ENCODE assay signal across 5 cellular contexts in the genomic region with DNA sequence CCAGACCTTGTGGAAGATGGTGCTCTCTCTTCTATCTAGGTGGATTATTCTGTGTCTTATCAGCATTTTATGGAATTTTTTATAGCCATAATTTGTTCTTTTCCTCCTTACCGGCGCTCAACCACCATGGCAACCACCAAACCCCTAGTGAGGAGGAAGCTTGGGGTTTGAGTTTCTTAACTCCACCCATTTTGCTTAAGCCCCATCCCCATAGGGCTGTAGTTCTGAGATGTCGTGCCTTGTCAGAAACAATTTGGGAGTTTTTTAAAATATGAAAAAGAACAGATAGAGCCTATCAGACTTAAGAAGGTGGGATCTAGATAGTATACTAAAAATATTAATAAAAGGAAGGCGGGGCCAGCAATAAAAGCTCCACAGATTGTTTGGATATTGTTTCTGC. TPM values are rescaled to one million over a fixed set of nuclear protein-coding genes. Genes with fewer than 3 reads are reported as not detected.
DNase-seq lines count a peak whose midpoint lies in the region; TF ChIP-seq lines count a peak whose summit lies in the region.

No MANE protein-coding gene starts in this region.

- H3K27ac ChIP-seq in vagina = peak overlapping the region; percentile 100

- H3K4me3 ChIP-seq in iPS-11a (ENCODE audit: low read depth, low read length) = peak overlapping the region; percentile 97
- peak overlapping the region; percentile 60 to 80 for H3K4me3 ChIP-seq in vagina

- no peak for TF ChIP-seq CTCF in vagina (IDR thresholded peaks at IDR 0.05)

- intact Hi-C loops in vagina (cut with DNase I) = loop anchor here (5.0 to 10.0 kb wide), 3 partner anchors 82 to 999 kb away; a partner anchor contains a TSS

- no peaks in the 10 kb centered on the region for H3K27me3 ChIP-seq in vagina

- peaks cover 0 to 52% of the 10 kb centered on the region in 2 donors for H3K36me3 ChIP-seq in vagina

- no peaks in the 10 kb centered on the region for H3K9me3 ChIP-seq in vagina

- H3K4me1 ChIP-seq in vagina = peaks cover 49% of the 10 kb centered on the region

- DNase-seq in HT-29 (ENCODE audit: low spot score) = peak; percentile 51
- DNase-seq in T-helper 2 cell = peak in 3 of 5 experiments; percentile 24 to 73 (median 47)
- DNase-seq in vagina (ENCODE audit: extremely low spot score in 2 of 2) = no peak
- no peak for DNase-seq in NCI-H1417 treated with DMSO at 0.1 percent for 48 hours (lab: John Stamatoyannopoulos, UW)

- TF ChIP-seq POLR2A in vagina (IDR thresholded peaks at IDR 0.05) = no peak

RNA-seq across cellular contexts. Expression of a gene that starts 5.5 kb away (rescaled TPM):
- 144 and 147 TPM in 2 replicates for total RNA-seq in HT-29 (2014; rRNA removed; shearing (Covaris generic))
- total RNA-seq in vagina = 125 TPM

RNA-seq across cellular contexts. Expression of a gene that starts 21.0 kb away (rescaled TPM):
- total RNA-seq in HT-29 (2014; rRNA removed; shearing (Covaris generic)) = 8.5 and 9.0 TPM in 2 replicates
- total RNA-seq in vagina = 27.7 TPM

RNA-seq across cellular contexts. Expression of a gene that starts 33.1 kb away (rescaled TPM):
- 2.1 and 3.3 TPM in 2 replicates for total RNA-seq in HT-29 (2014; rRNA removed; shearing (Covaris generic))
- total RNA-seq in vagina = 10.3 TPM

RNA-seq across cellular contexts. Expression of a gene that starts 35.5 kb away (rescaled TPM):
- 0.03 and 0.23 TPM in 2 replicates for total RNA-seq in HT-29 (2014; rRNA removed; shearing (Covaris generic))
- 30.2 TPM for total RNA-seq in vagina

Comparison
In these comparisons a context has a peak if more than half of its experiments do, and no peak if none do; other contexts are left out.
1. DNase-seq: peak in HT-29 (single experiment) and T-helper 2 cell (3 of 5); none in vagina (0 of 2) and NCI-H1417 treated with DMSO at 0.1 percent for 48 hours (single experiment).